Comparison of ENCODE assay signal across 23 cellular contexts in genomic region chr13:59689057-59689456, GRCh38.
DNase-seq lines count a peak whose midpoint lies in the region; TF ChIP-seq lines count a peak whose summit lies in the region.
"Had no signal": no experiment of that assay in that cellular context is flagged by ENCODE, and none has a peak within 500 bp of the region (broad histone marks: within the 10 kb centered on the region; RNA-seq: fewer than 3 reads in every experiment).

No MANE protein-coding gene starts in this region.

- H3K4me3 ChIP-seq in HUES6 (ENCODE audit: low read depth, low read length): no peak overlapping the region
- peak overlapping the region; percentile 36 for H3K4me3 ChIP-seq in endodermal cell (ENCODE audit: low read length)
- no peak overlapping the region for H3K4me3 ChIP-seq in ascending aorta
- H3K4me3 ChIP-seq: BLaER1 treated with 17β-estradiol and CSF1 and Interleukin-3, amounts not matched to agents 10 nM and 100 nM had no signal

- no peak overlapping the region for H3K27ac Mint-ChIP-seq in endodermal cell
- H3K27ac Mint-ChIP-seq in mesothelial cell of epicardium: peak overlapping the region; percentile 80
- H3K27ac Mint-ChIP-seq: CD4-positive, alpha-beta T cell had no signal

- no peaks in the 10 kb centered on the region for H3K9me3 ChIP-seq in HUES6 (ENCODE audit: control insufficient read depth, insufficient read depth, low read depth, low read length)
- H3K9me3 ChIP-seq in endodermal cell (ENCODE audit: control insufficient read depth, low read length): no peaks in the 10 kb centered on the region
- H3K9me3 ChIP-seq in ascending aorta: no peaks in the 10 kb centered on the region
- H3K9me3 ChIP-seq: BLaER1 treated with 17β-estradiol and CSF1 and Interleukin-3, amounts not matched to agents 10 nM and 100 nM had no signal

- H3K36me3 ChIP-seq in HUES6 (ENCODE audit: control insufficient read depth, insufficient read depth, low read length): no peaks in the 10 kb centered on the region
- no peaks in the 10 kb centered on the region for H3K36me3 ChIP-seq in endodermal cell (ENCODE audit: control insufficient read depth, insufficient read depth, low read length)
- H3K36me3 ChIP-seq in ascending aorta: no peaks in the 10 kb centered on the region
- H3K36me3 ChIP-seq: BLaER1 treated with 17β-estradiol and CSF1 and Interleukin-3, amounts not matched to agents 10 nM and 100 nM had no signal

- no peak overlapping the region for H3K4me3 Mint-ChIP-seq in endodermal cell
- H3K4me3 Mint-ChIP-seq in mesothelial cell of epicardium: no peak overlapping the region
- H3K4me3 Mint-ChIP-seq: CD4-positive, alpha-beta T cell had no signal

- intact Hi-C loops in ascending aorta (cut with DNase I): no loop called here

- TF ChIP-seq CTCF in endodermal cell (conservative IDR thresholded peaks at IDR 0.05) (peak; percentile 30), mesothelial cell of epicardium (IDR thresholded peaks at IDR 0.05; ENCODE audit: unreplicated experiment) (no peak), ascending aorta (IDR thresholded peaks at IDR 0.05) (no peak)

- 30 to 71% methylated on average over 1 to 3 of the region's 4 CpGs for WGBS in endodermal cell (ENCODE audit: insufficient coverage in 1 of 2, insufficient read length in 1 of 2), 2 experiments

- H3K9ac ChIP-seq in HUES6 (ENCODE audit: low read length) (no peak overlapping the region), endodermal cell (ENCODE audit: extremely low read depth, low read length, poor library complexity, severe bottlenecking) (no peak overlapping the region)
- H3K9ac ChIP-seq: BLaER1 treated with 17β-estradiol and CSF1 and Interleukin-3, amounts not matched to agents 10 nM and 100 nM had no signal

- H3K27me3 ChIP-seq in HUES6 (ENCODE audit: control insufficient read depth, insufficient read depth, low read length): no peaks in the 10 kb centered on the region
- H3K27me3 ChIP-seq in endodermal cell (ENCODE audit: control insufficient read depth, insufficient read depth, low read length, poor library complexity, severe bottlenecking): no peaks in the 10 kb centered on the region
- H3K27me3 ChIP-seq in ascending aorta: no peaks in the 10 kb centered on the region
- H3K27me3 ChIP-seq: BLaER1 treated with 17β-estradiol and CSF1 and Interleukin-3, amounts not matched to agents 10 nM and 100 nM had no signal

- H3K27me3 Mint-ChIP-seq in endodermal cell (ENCODE audit: insufficient read depth): no peaks in the 10 kb centered on the region
- H3K27me3 Mint-ChIP-seq in mesothelial cell of epicardium (ENCODE audit: low read depth): no peaks in the 10 kb centered on the region
- H3K27me3 Mint-ChIP-seq: CD4-positive, alpha-beta T cell had no signal

- H3K4me1 Mint-ChIP-seq in endodermal cell: peaks cover 70% of the 10 kb centered on the region
- H3K4me1 Mint-ChIP-seq in mesothelial cell of epicardium: peaks cover 68% of the 10 kb centered on the region

- H3K4me1 ChIP-seq in HUES6 (ENCODE audit: control insufficient read depth, insufficient read depth, low read length) (peaks cover 50% of the 10 kb centered on the region), endodermal cell (ENCODE audit: control insufficient read depth, insufficient read depth, low read length) (peaks cover 16% of the 10 kb centered on the region), ascending aorta (no peaks in the 10 kb centered on the region)
- H3K4me1 ChIP-seq: BLaER1 treated with 17β-estradiol and CSF1 and Interleukin-3, amounts not matched to agents 10 nM and 100 nM had no signal

- DNase-seq in ELF-1 (ENCODE audit: low read depth, low spot score): peak; percentile 27
- peak; percentile 83 for DNase-seq in endodermal cell
- no peak for DNase-seq in mesothelial cell of epicardium (ENCODE audit: low spot score in 2 of 2, unreplicated experiment in 2 of 2)
- no peak for DNase-seq in hippocampal formation (lab: John Stamatoyannopoulos, UW)
- no peak for DNase-seq in NAMALWA (ENCODE audit: low spot score)
- no peak for DNase-seq in hypothalamus (lab: John Stamatoyannopoulos, UW)
- DNase-seq in ascending aorta (ENCODE audit: low spot score in 2 of 2): no peak
- DNase-seq: AML-193; CD4-positive, alpha-beta T cell; DMS53; GOT3; KBM-7; MV-4-11; NCI-H1105 treated with DMSO at 0.1 percent for 48 hours; NCI-H146; NCI-H2029; NCI-H446; NCI-H524 treated with DMSO at 0.1 percent for 48 hours; NCI-H774; RPMI8226; SHP77 treated with DMSO at 0.1 percent for 48 hours had no signal

- H3K9me3 Mint-ChIP-seq in endodermal cell: no peaks in the 10 kb centered on the region
- H3K9me3 Mint-ChIP-seq in mesothelial cell of epicardium: no peaks in the 10 kb centered on the region
- H3K9me3 Mint-ChIP-seq: CD4-positive, alpha-beta T cell had no signal

- H3K36me3 Mint-ChIP-seq in endodermal cell (ENCODE audit: low read depth): no peaks in the 10 kb centered on the region
- peaks cover 2% of the 10 kb centered on the region for H3K36me3 Mint-ChIP-seq in mesothelial cell of epicardium

- H3K27ac ChIP-seq in HUES6 (ENCODE audit: low read depth, low read length): peak overlapping the region; percentile 30; the same call in 1 of the 2 replicates
- no peak overlapping the region for H3K27ac ChIP-seq in endodermal cell (ENCODE audit: low read depth, low read length)
- no peak overlapping the region for H3K27ac ChIP-seq in ascending aorta
- H3K27ac ChIP-seq: BLaER1 treated with 17β-estradiol and CSF1 and Interleukin-3, amounts not matched to agents 10 nM and 100 nM had no signal

Comparison
In these comparisons a context has a peak if more than half of its experiments do, and no peak if none do; other contexts are left out.
1. DNase-seq: peak in ELF-1 (single experiment) and endodermal cell (single experiment); none in mesothelial cell of epicardium (0 of 2), hippocampal formation (0 of 2), NAMALWA (single experiment), hypothalamus (0 of 51) and ascending aorta (0 of 2).